ENCODE assay signal across 7 cellular contexts in genomic region chr2:157627594-157628281, GRCh38. TPM values are rescaled to one million over a fixed set of nuclear protein-coding genes. Genes with fewer than 3 reads are reported as not detected.
DNase-seq lines count a peak whose midpoint lies in the region; ATAC-seq and TF ChIP-seq lines count a peak whose summit lies in the region.

No MANE protein-coding gene starts in this region.

- peaks cover 5% of the 10 kb centered on the region for H3K9me3 Mint-ChIP-seq in activated naive CD8-positive, alpha-beta T cell (ENCODE audit: low read depth)

- H3K4me3 ChIP-seq in GM23248 (peak overlapping the region; percentile 77), NT2/D1 (ENCODE audit: insufficient read length, low read depth) (peak overlapping the region; percentile 56), iPS-15b (ENCODE audit: low read depth, low read length) (peak overlapping the region; percentile 75), spleen (peak overlapping the region; percentile 25 to 74 (median 56))

- peaks cover 5% of the 10 kb centered on the region for H3K36me3 Mint-ChIP-seq in activated naive CD8-positive, alpha-beta T cell

- 0 out of 2 replicates have a peak, but pooled peaks cover 5% of the 10 kb centered on the region for H3K27me3 ChIP-seq in GM23248 (replicated peaks; ENCODE audit: insufficient read depth)
- H3K27me3 ChIP-seq in NT2/D1 (ENCODE audit: insufficient read depth, insufficient read length): peaks cover 28% of the 10 kb centered on the region
- H3K27me3 ChIP-seq in iPS-15b (ENCODE audit: control insufficient read depth, insufficient read depth, low read length): peaks cover 50% of the 10 kb centered on the region
- H3K27me3 ChIP-seq in spleen (replicated peaks in 1 of 7): peaks cover 0 to 20% (median 0%) of the 10 kb centered on the region in 7 donors

- H3K4me3 Mint-ChIP-seq in activated naive CD8-positive, alpha-beta T cell: peak overlapping the region; percentile 93

- WGBS in GM23248 (ENCODE audit: low coverage in 1 of 2, low lambda C conversion rate in 2 of 2, missing lambda C conversion rate in 2 of 2), 2 experiments: 19 to 20% methylated on average over 18 of the region's 18 CpGs
- 7 to 13% (median 10%) methylated on average over 18 of the region's 18 CpGs for WGBS in spleen, 5 donors

- peak overlapping the region; percentile 90 for H2AFZ ChIP-seq in GM23248

- H3F3A ChIP-seq in GM23248 (ENCODE audit: insufficient read depth): peaks cover 7% of the 10 kb centered on the region; the same call in 1 of the 2 replicates

- H3K9me2 ChIP-seq in GM23248 (ENCODE audit: insufficient read depth): no peaks in the 10 kb centered on the region

- in situ Hi-C loops in GM23248 (cut with MboI): no loop called here

- H3K9ac ChIP-seq in GM23248 (no peak overlapping the region), NT2/D1 (ENCODE audit: insufficient read length, low read depth) (peak overlapping the region; percentile 58), iPS-15b (ENCODE audit: low read depth, low read length) (no peak overlapping the region)

- H3K36me3 ChIP-seq in GM23248 (ENCODE audit: low read depth): no peaks in the 10 kb centered on the region
- no peaks in the 10 kb centered on the region for H3K36me3 ChIP-seq in NT2/D1 (ENCODE audit: insufficient read depth, insufficient read length, low read length)
- no peaks in the 10 kb centered on the region for H3K36me3 ChIP-seq in iPS-15b (ENCODE audit: control insufficient read depth, insufficient read depth, low read length)
- H3K36me3 ChIP-seq in spleen: no peaks in the 10 kb centered on the region

- H3K4me2 ChIP-seq in GM23248 (ENCODE audit: unreplicated experiment): peak overlapping the region; percentile 93

- H4K20me1 ChIP-seq in GM23248 (ENCODE audit: insufficient read depth): no peaks in the 10 kb centered on the region

- H3K79me2 ChIP-seq in GM23248 (ENCODE audit: insufficient read depth): no peaks in the 10 kb centered on the region

- intact Hi-C loops in spleen (cut with DNase I; ENCODE audit: low total_unique reads): no loop called here

- H3K4me1 ChIP-seq in GM23248 (ENCODE audit: insufficient read depth) (0 out of 2 replicates have a peak, but pooled peaks cover 7% of the 10 kb centered on the region), NT2/D1 (ENCODE audit: insufficient read depth, insufficient read length) (no peaks in the 10 kb centered on the region), iPS-15b (ENCODE audit: control insufficient read depth, insufficient read depth, low read length) (no peaks in the 10 kb centered on the region), spleen (peaks cover 0 to 27% (median 16%) of the 10 kb centered on the region in 6 donors)

- DNase-seq in GM23248: peak; percentile 38
- no peak for DNase-seq in NT2/D1 (ENCODE audit: low read depth, low spot score)
- DNase-seq in spleen: peak; percentile 73
- no peak for DNase-seq in SW 1271 (lab: John Stamatoyannopoulos, UW)

- H3K27me3 Mint-ChIP-seq in activated naive CD8-positive, alpha-beta T cell: no peaks in the 10 kb centered on the region

- H3K27ac Mint-ChIP-seq in activated naive CD8-positive, alpha-beta T cell: peak overlapping the region; percentile 64

- TF ChIP-seq POLR2A in spleen (IDR thresholded peaks at IDR 0.05) (no peak), GM18505 (IDR thresholded peaks at IDR 0.05; ENCODE audit: borderline replicate concordance, extremely low read depth, insufficient read depth, insufficient read length) (no peak)

- no peak for ATAC-seq in GM18505 (IDR thresholded peaks at IDR 0.05; ENCODE audit: unreplicated experiment)

- H3K4me1 Mint-ChIP-seq in activated naive CD8-positive, alpha-beta T cell (ENCODE audit: low read depth): peaks cover 39% of the 10 kb centered on the region

- TF ChIP-seq CTCF in spleen (IDR thresholded peaks at IDR 0.05 in 8 of 11, conservative IDR thresholded peaks at IDR 0.05 in 3 of 11): no peak

- no peak overlapping the region for H3K27ac ChIP-seq in GM23248
- H3K27ac ChIP-seq in spleen: peak overlapping the region in 2 of 8 donors; percentile 41 to 66

- H3K9me3 ChIP-seq in GM23248 (ENCODE audit: low read depth) (no peaks in the 10 kb centered on the region), NT2/D1 (ENCODE audit: insufficient read depth, low read length) (no peaks in the 10 kb centered on the region), iPS-15b (ENCODE audit: control insufficient read depth, insufficient read depth, low read length) (no peaks in the 10 kb centered on the region), spleen (peaks cover 0 to 5% (median 0%) of the 10 kb centered on the region in 8 donors)

RNA-seq across cellular contexts. Expression of gene ACVR1C, which starts 0.9 kb away (rescaled TPM):
- total RNA-seq in GM23248 (2014; rRNA removed; shearing (Covaris generic)): under 0.01 and 0.32 TPM in 2 replicates
- polyA plus RNA-seq in GM23248 (2016; fragmentation: Nextera tagmentation; extraction: Ambion mirVana) (0.05 TPM in 1 of 2 replicates, not detected in the other), spleen (under 1 TPM; 0.03 to 0.09 (median 0.09) TPM)
- 1 to 10 TPM in 2 of 7 donors, under 1 TPM in 5; 0.36 to 1.4 (median 0.43) TPM for total RNA-seq in spleen

Comparison
In these comparisons a context has a peak if more than half of its experiments do, and no peak if none do; other contexts are left out.
1. DNase-seq: peak in GM23248 (single experiment) and spleen (single experiment); none in NT2/D1 (single experiment) and SW 1271 (0 of 2).
2. Peak in every context shown above with its lines, with median percentiles within 50 percentile points of each other: H3K4me3 ChIP-seq.